1 cellular context compared by ENCODE assay signal in the genomic region with DNA sequence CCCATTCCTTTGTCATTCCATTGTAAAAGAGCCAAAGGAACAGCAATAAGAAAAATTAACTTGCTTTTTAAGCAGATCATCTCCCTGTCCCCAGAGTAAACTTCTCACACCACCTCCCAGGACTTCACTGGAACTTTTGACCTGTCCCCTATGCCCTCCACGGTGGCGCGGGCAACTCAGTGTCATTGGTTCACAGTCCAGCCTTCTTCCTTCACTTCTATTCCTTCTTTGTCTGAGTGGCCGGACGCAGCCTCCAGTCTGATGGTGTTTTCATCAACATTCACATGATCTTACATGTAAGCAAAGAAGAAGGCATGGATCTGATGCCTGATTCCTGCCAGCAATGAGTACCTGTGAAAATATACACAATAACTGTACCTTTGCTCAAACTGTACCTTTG.
TF ChIP-seq lines count a peak whose summit lies in the region.

No MANE protein-coding gene starts in this region.

TF ChIP-seq in K562, 482 proteins besides CTCF, POLR2A, EP300 and RAD21 (continued from another document):
- TF ChIP-seq ZNF609 (CRISPR knock-in tag; IDR thresholded peaks at IDR 0.05; ENCODE audit: borderline replicate concordance) (no peak), ZNF551 (CRISPR knock-in tag; IDR thresholded peaks at IDR 0.05) (no peak), ZNF282 (CRISPR knock-in tag; IDR thresholded peaks at IDR 0.05) (no peak), ZKSCAN3 (CRISPR knock-in tag; IDR thresholded peaks at IDR 0.05) (no peak), MTF1 (CRISPR knock-in tag; IDR thresholded peaks at IDR 0.05; ENCODE audit: borderline replicate concordance) (no peak), ZNF263 (CRISPR knock-in tag; IDR thresholded peaks at IDR 0.05; ENCODE audit: borderline replicate concordance) (no peak), HMGN3 (IDR thresholded peaks at IDR 0.05; ENCODE audit: borderline replicate concordance, extremely low read depth, insufficient read length, low read depth, low read length) (no peak), XRCC4 (IDR thresholded peaks at IDR 0.05; ENCODE audit: extremely low read depth, insufficient read depth, insufficient read length) (no peak)
- TF ChIP-seq, protein P1, sequence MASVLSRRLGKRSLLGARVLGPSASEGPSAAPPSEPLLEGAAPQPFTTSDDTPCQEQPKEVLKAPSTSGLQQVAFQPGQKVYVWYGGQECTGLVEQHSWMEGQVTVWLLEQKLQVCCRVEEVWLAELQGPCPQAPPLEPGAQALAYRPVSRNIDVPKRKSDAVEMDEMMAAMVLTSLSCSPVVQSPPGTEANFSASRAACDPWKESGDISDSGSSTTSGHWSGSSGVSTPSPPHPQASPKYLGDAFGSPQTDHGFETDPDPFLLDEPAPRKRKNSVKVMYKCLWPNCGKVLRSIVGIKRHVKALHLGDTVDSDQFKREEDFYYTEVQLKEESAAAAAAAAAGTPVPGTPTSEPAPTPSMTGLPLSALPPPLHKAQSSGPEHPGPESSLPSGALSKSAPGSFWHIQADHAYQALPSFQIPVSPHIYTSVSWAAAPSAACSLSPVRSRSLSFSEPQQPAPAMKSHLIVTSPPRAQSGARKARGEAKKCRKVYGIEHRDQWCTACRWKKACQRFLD (CRISPR knock-in tag; IDR thresholded peaks at IDR 0.05) = no peak
- TF ChIP-seq, protein P2, sequence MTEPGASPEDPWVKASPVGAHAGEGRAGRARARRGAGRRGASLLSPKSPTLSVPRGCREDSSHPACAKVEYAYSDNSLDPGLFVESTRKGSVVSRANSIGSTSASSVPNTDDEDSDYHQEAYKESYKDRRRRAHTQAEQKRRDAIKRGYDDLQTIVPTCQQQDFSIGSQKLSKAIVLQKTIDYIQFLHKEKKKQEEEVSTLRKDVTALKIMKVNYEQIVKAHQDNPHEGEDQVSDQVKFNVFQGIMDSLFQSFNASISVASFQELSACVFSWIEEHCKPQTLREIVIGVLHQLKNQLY (CRISPR knock-in tag; conservative IDR thresholded peaks at IDR 0.05) = no peak
